Comparison of ENCODE assay signal across 10 cellular contexts in genomic region chr10:104334561-104334960, GRCh38. TPM values are rescaled to one million over a fixed set of nuclear protein-coding genes. Genes with fewer than 3 reads are reported as not detected.
DNase-seq lines count a peak whose midpoint lies in the region; ATAC-seq, FAIRE-seq and TF ChIP-seq lines count a peak whose summit lies in the region.
"Had no signal": no experiment of that assay in that cellular context is flagged by ENCODE, and none has a peak within 500 bp of the region (broad histone marks: within the 10 kb centered on the region; RNA-seq: fewer than 3 reads in every experiment).

No MANE protein-coding gene starts in this region.

- peaks cover 0 to 12% (median 0%) of the 10 kb centered on the region in 9 donors for H3K36me3 ChIP-seq in heart left ventricle
- peaks cover 0 to 9% of the 10 kb centered on the region in 2 donors for H3K36me3 ChIP-seq in vagina

- peak overlapping the region in 2 of 12 donors; percentile 4 to 97 for H3K4me3 ChIP-seq in heart left ventricle
- H3K4me3 ChIP-seq in coronary artery, result peak overlapping the region; percentile 23
- no peak overlapping the region for H3K4me3 ChIP-seq in vagina
- H3K4me3 ChIP-seq: body of pancreas had no signal

- H3K9me3 Mint-ChIP-seq in nephron, result no peaks in the 10 kb centered on the region

- H3K4me1 ChIP-seq in heart left ventricle (peaks cover 28 to 80% (median 68%) of the 10 kb centered on the region in 12 donors), vagina (peaks cover 85% of the 10 kb centered on the region)

- no peaks in the 10 kb centered on the region for H3K9me3 ChIP-seq in heart left ventricle
- H3K9me3 ChIP-seq in vagina, result no peaks in the 10 kb centered on the region
- H3K9me3 ChIP-seq: body of pancreas had no signal

- H3K27ac Mint-ChIP-seq in nephron, result peak overlapping the region in 2 of 3 experiments; percentile 76 to 82

- ATAC-seq in heart left ventricle (no peak), Right ventricle myocardium inferior (no peak)
- ATAC-seq: body of pancreas had no signal

- no peak for TF ChIP-seq POLR2A in heart left ventricle (IDR thresholded peaks at IDR 0.05)
- no peak for TF ChIP-seq POLR2A in vagina (IDR thresholded peaks at IDR 0.05)

- FAIRE-seq in D721Med (lab: Jason Lieb, UNC), result no peak

- no peak for DNase-seq in heart left ventricle
- DNase-seq in Right ventricle myocardium inferior (ENCODE audit: missing footprints), result no peak
- DNase-seq in coronary artery (ENCODE audit: low spot score), result peak; percentile 57
- DNase-seq in vagina (ENCODE audit: extremely low spot score in 2 of 2), result peak in 1 of 2 donors; percentile 71
- no peak for DNase-seq in SIG-M5 (lab: John Stamatoyannopoulos, UW)
- DNase-seq in D721Med (ENCODE audit: insufficient read length, low spot score), result no peak
- no peak for DNase-seq in NCI-H2171 (lab: John Stamatoyannopoulos, UW)
- DNase-seq: GF-D8 had no signal

- peaks cover 76% of the 10 kb centered on the region for H3K4me1 Mint-ChIP-seq in nephron

- H3K27me3 ChIP-seq in heart left ventricle (no peaks in the 10 kb centered on the region), vagina (no peaks in the 10 kb centered on the region)
- H3K27me3 ChIP-seq: body of pancreas had no signal

- TF ChIP-seq CTCF in heart left ventricle (IDR thresholded peaks at IDR 0.05), result no peak
- TF ChIP-seq CTCF in coronary artery (IDR thresholded peaks at IDR 0.05), result no peak
- no peak for TF ChIP-seq CTCF in nephron (IDR thresholded peaks at IDR 0.05; ENCODE audit: unreplicated experiment in 3 of 3)
- TF ChIP-seq CTCF in vagina (IDR thresholded peaks at IDR 0.05), result no peak
- TF ChIP-seq CTCF in D721Med (IDR thresholded peaks at IDR 0.05; ENCODE audit: insufficient read depth, missing control alignments), result no peak

- no peaks in the 10 kb centered on the region for H3K36me3 Mint-ChIP-seq in nephron (ENCODE audit: low read depth)

- H3K4me3 Mint-ChIP-seq in nephron, result no peak overlapping the region

- WGBS in heart left ventricle, 4 donors, result 82 to 90% (median 86%) methylated on average over 6 of the region's 6 CpGs

- intact Hi-C loops in heart left ventricle (cut with DNase I), result no loop called here
- intact Hi-C loops in Right ventricle myocardium inferior (cut with DNase I), result no loop called here
- intact Hi-C loops in vagina (cut with DNase I), result no loop called here

- H3K27ac ChIP-seq in heart left ventricle (peak overlapping the region; percentile 45 to 100 (median 99)), coronary artery (peak overlapping the region in 1 of 2 donors; percentile 100), vagina (peak overlapping the region; percentile 96)
- H3K27ac ChIP-seq: body of pancreas had no signal

- peaks cover 3% of the 10 kb centered on the region for H3K27me3 Mint-ChIP-seq in nephron (ENCODE audit: low read depth)

RNA-seq across cellular contexts. Expression of gene ITPRIP, which starts 3.7 kb away (rescaled TPM):
- 10 to 100 TPM; 18.4 to 90.2 (median 27.7) TPM for total RNA-seq in heart left ventricle
- polyA plus RNA-seq in heart left ventricle, result 10 to 100 TPM; 19.3 to 70.0 TPM
- total RNA-seq in Right ventricle myocardium inferior, result 28.2 TPM
- 85.7 TPM for total RNA-seq in vagina

RNA-seq across cellular contexts. Expression of gene CFAP58, which starts 19.1 kb away (rescaled TPM):
- 1 to 10 TPM; 1.2 to 4.9 (median 3.2) TPM for total RNA-seq in heart left ventricle
- polyA plus RNA-seq in heart left ventricle, result 1 to 10 TPM in 1 of 2 donors, under 1 TPM in 1; 0.62 to 2.2 TPM
- 1.1 TPM for total RNA-seq in Right ventricle myocardium inferior
- total RNA-seq in vagina, result 0.49 TPM
